ENCODE assay signal across 1 cellular context in the genomic region with DNA sequence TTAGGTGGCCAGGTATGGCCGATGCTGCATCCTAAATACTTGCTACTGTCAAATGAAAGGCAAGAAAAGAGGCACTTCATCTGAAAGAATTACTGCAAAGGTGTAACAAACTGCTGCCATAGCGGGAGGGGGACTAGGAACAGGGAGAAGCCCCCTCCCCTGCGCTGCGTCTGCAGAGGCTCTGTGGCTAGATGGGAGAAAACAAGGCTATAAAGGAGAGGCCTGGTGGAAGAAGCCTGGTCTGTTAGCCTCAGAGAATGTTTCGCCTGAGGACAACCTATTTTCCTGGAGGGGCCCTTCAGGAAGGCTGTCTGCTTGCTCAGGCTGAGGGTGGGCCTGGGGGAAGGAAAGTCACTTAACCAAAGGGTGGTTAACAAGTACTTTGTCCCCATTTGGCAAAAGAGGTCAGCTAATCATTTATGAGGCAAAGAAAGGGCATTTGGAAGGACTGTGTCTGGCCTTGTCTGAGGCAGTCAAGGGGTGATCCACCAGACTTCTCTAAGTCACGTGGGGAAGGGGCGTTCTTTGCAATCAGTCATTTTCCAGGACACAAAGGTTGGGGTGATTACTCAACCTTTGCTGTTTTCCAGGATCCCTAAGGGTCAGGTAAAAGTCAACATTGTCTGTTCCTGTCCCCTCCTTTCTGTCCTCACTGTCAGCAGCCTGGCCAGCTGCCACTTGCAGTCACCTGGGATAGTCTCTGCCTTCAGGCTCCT.
TF ChIP-seq lines count a peak whose summit lies in the region.

No MANE protein-coding gene starts in this region.

TF ChIP-seq in HepG2, 621 proteins besides CTCF, POLR2A, EP300 and RAD21 (continued from another document and continues in another):
- TF ChIP-seq, protein P1, sequence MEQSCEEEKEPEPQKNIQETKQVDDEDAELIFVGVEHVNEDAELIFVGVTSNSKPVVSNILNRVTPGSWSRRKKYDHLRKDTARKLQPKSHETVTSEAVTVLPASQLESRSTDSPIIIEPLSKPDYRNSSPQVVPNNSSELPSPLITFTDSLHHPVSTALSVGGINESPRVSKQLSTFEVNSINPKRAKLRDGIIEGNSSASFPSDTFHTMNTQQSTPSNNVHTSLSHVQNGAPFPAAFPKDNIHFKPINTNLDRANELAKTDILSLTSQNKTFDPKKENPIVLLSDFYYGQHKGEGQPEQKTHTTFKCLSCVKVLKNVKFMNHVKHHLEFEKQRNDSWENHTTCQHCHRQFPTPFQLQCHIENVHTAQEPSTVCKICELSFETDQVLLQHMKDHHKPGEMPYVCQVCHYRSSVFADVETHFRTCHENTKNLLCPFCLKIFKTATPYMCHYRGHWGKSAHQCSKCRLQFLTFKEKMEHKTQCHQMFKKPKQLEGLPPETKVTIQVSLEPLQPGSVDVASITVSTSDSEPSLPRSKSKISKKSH (CRISPR knock-in tag; IDR thresholded peaks at IDR 0.05; ENCODE audit: borderline replicate concordance), result no peak
- TF ChIP-seq NAIF1 (CRISPR knock-in tag; IDR thresholded peaks at IDR 0.05; ENCODE audit: borderline replicate concordance) (no peak), ZNF615 (CRISPR knock-in tag; IDR thresholded peaks at IDR 0.05; ENCODE audit: borderline replicate concordance) (no peak), ZNF777 (CRISPR knock-in tag; IDR thresholded peaks at IDR 0.05) (no peak), MAFK (conservative IDR thresholded peaks at IDR 0.05 in 1 of 2, IDR thresholded peaks at IDR 0.05 in 1 of 2; ENCODE audit: low read length in 2 of 2) (no peak), PHF8 (CRISPR knock-in tag; IDR thresholded peaks at IDR 0.05) (no peak), ETV6 (CRISPR knock-in tag; conservative IDR thresholded peaks at IDR 0.05) (no peak), RARA (CRISPR knock-in tag; IDR thresholded peaks at IDR 0.05) (peak; percentile 95), CHD4 (IDR thresholded peaks at IDR 0.05; ENCODE audit: borderline replicate concordance, low read length) (no peak), SNAI1 (CRISPR knock-in tag; IDR thresholded peaks at IDR 0.05; ENCODE audit: borderline replicate concordance) (no peak), IKZF4 (CRISPR knock-in tag; IDR thresholded peaks at IDR 0.05; ENCODE audit: borderline replicate concordance, low read depth, not compliant biosample characterization) (no peak), ELF4 (CRISPR knock-in tag; IDR thresholded peaks at IDR 0.05; ENCODE audit: borderline replicate concordance) (no peak), ZNF44 (CRISPR knock-in tag; IDR thresholded peaks at IDR 0.05) (no peak), SRSF4 (IDR thresholded peaks at IDR 0.05; ENCODE audit: low read depth, low read length, poor library complexity, severe bottlenecking) (no peak), ZNF510 (CRISPR knock-in tag; IDR thresholded peaks at IDR 0.05; ENCODE audit: low read depth) (no peak), ZNF839 (CRISPR knock-in tag; IDR thresholded peaks at IDR 0.05; ENCODE audit: borderline replicate concordance) (no peak), MLLT10 (CRISPR knock-in tag; IDR thresholded peaks at IDR 0.05) (no peak), RAD51 (IDR thresholded peaks at IDR 0.05; ENCODE audit: borderline replicate concordance) (no peak), GPN1 (CRISPR knock-in tag; IDR thresholded peaks at IDR 0.05; ENCODE audit: borderline replicate concordance) (no peak), ZNF619 (CRISPR knock-in tag; IDR thresholded peaks at IDR 0.05) (no peak), SP5 (CRISPR knock-in tag; IDR thresholded peaks at IDR 0.05; ENCODE audit: borderline replicate concordance, low read depth) (peak; percentile 68; the same call in 1 of the 2 replicates), SIX4 (CRISPR knock-in tag; IDR thresholded peaks at IDR 0.05) (no peak), SIX1 (CRISPR knock-in tag; IDR thresholded peaks at IDR 0.05; ENCODE audit: borderline replicate concordance) (no peak), SMARCE1 (IDR thresholded peaks at IDR 0.05; ENCODE audit: borderline replicate concordance) (no peak), HOXA7 (CRISPR knock-in tag; IDR thresholded peaks at IDR 0.05) (no peak), U2AF1 (optimal IDR thresholded peaks at IDR 0.05; ENCODE audit: low read depth, low read length) (no peak), BHLHE40 (IDR thresholded peaks at IDR 0.05; ENCODE audit: low read length) (no peak), ZSCAN30 (CRISPR knock-in tag; IDR thresholded peaks at IDR 0.05) (no peak), AHR (CRISPR knock-in tag; IDR thresholded peaks at IDR 0.05) (no peak), POGZ (CRISPR knock-in tag; IDR thresholded peaks at IDR 0.05) (peak; percentile 89), ZNF234 (CRISPR knock-in tag; conservative IDR thresholded peaks at IDR 0.05) (no peak), PAF1 (CRISPR knock-in tag; IDR thresholded peaks at IDR 0.05) (no peak), SRSF9 (IDR thresholded peaks at IDR 0.05; ENCODE audit: borderline replicate concordance, insufficient read depth, low read depth, low read length, poor library complexity, severe bottlenecking) (no peak), ZNF292 (CRISPR knock-in tag; IDR thresholded peaks at IDR 0.05; ENCODE audit: borderline replicate concordance, low read depth) (peak; percentile 82; the same call in 1 of the 2 replicates), PHF5A (CRISPR knock-in tag; IDR thresholded peaks at IDR 0.05; ENCODE audit: low read depth, unreplicated experiment) (no peak), ZNF260 (CRISPR knock-in tag; IDR thresholded peaks at IDR 0.05; ENCODE audit: borderline replicate concordance, low read depth) (no peak), ZNF7 (CRISPR knock-in tag; IDR thresholded peaks at IDR 0.05) (no peak), JUN (CRISPR knock-in tag; IDR thresholded peaks at IDR 0.05) (0 out of 2 replicates have a peak, but pooled peaks have one; percentile 20), SMARCC2 (IDR thresholded peaks at IDR 0.05) (no peak), ZNF878 (CRISPR knock-in tag; IDR thresholded peaks at IDR 0.05) (peak; percentile 46; the same call in 1 of the 2 replicates), ZNF550 (CRISPR knock-in tag; IDR thresholded peaks at IDR 0.05; ENCODE audit: borderline replicate concordance) (no peak), SP140L (CRISPR knock-in tag; IDR thresholded peaks at IDR 0.05; ENCODE audit: borderline replicate concordance) (no peak), FOXM1 (CRISPR knock-in tag; IDR thresholded peaks at IDR 0.05) (no peak)
- TF ChIP-seq, protein P2, sequence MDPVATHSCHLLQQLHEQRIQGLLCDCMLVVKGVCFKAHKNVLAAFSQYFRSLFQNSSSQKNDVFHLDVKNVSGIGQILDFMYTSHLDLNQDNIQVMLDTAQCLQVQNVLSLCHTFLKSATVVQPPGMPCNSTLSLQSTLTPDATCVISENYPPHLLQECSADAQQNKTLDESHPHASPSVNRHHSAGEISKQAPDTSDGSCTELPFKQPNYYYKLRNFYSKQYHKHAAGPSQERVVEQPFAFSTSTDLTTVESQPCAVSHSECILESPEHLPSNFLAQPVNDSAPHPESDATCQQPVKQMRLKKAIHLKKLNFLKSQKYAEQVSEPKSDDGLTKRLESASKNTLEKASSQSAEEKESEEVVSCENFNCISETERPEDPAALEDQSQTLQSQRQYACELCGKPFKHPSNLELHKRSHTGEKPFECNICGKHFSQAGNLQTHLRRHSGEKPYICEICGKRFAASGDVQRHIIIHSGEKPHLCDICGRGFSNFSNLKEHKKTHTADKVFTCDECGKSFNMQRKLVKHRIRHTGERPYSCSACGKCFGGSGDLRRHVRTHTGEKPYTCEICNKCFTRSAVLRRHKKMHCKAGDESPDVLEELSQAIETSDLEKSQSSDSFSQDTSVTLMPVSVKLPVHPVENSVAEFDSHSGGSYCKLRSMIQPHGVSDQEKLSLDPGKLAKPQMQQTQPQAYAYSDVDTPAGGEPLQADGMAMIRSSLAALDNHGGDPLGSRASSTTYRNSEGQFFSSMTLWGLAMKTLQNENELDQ (CRISPR knock-in tag; IDR thresholded peaks at IDR 0.05; ENCODE audit: borderline replicate concordance), result no peak
- TF ChIP-seq, protein P3, sequence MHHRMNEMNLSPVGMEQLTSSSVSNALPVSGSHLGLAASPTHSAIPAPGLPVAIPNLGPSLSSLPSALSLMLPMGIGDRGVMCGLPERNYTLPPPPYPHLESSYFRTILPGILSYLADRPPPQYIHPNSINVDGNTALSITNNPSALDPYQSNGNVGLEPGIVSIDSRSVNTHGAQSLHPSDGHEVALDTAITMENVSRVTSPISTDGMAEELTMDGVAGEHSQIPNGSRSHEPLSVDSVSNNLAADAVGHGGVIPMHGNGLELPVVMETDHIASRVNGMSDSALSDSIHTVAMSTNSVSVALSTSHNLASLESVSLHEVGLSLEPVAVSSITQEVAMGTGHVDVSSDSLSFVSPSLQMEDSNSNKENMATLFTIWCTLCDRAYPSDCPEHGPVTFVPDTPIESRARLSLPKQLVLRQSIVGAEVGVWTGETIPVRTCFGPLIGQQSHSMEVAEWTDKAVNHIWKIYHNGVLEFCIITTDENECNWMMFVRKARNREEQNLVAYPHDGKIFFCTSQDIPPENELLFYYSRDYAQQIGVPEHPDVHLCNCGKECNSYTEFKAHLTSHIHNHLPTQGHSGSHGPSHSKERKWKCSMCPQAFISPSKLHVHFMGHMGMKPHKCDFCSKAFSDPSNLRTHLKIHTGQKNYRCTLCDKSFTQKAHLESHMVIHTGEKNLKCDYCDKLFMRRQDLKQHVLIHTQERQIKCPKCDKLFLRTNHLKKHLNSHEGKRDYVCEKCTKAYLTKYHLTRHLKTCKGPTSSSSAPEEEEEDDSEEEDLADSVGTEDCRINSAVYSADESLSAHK (CRISPR knock-in tag; IDR thresholded peaks at IDR 0.05; ENCODE audit: borderline replicate concordance), result no peak
- TF ChIP-seq, protein P4, sequence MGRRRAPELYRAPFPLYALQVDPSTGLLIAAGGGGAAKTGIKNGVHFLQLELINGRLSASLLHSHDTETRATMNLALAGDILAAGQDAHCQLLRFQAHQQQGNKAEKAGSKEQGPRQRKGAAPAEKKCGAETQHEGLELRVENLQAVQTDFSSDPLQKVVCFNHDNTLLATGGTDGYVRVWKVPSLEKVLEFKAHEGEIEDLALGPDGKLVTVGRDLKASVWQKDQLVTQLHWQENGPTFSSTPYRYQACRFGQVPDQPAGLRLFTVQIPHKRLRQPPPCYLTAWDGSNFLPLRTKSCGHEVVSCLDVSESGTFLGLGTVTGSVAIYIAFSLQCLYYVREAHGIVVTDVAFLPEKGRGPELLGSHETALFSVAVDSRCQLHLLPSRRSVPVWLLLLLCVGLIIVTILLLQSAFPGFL (CRISPR knock-in tag; IDR thresholded peaks at IDR 0.05), result no peak
- TF ChIP-seq, protein P5, sequence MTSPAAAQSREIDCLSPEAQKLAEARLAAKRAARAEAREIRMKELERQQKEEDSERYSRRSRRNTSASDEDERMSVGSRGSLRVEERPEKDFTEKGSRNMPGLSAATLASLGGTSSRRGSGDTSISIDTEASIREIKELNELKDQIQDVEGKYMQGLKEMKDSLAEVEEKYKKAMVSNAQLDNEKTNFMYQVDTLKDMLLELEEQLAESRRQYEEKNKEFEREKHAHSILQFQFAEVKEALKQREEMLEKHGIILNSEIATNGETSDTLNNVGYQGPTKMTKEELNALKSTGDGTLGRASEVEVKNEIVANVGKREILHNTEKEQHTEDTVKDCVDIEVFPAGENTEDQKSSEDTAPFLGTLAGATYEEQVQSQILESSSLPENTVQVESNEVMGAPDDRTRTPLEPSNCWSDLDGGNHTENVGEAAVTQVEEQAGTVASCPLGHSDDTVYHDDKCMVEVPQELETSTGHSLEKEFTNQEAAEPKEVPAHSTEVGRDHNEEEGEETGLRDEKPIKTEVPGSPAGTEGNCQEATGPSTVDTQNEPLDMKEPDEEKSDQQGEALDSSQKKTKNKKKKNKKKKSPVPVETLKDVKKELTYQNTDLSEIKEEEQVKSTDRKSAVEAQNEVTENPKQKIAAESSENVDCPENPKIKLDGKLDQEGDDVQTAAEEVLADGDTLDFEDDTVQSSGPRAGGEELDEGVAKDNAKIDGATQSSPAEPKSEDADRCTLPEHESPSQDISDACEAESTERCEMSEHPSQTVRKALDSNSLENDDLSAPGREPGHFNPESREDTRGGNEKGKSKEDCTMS (CRISPR knock-in tag; conservative IDR thresholded peaks at IDR 0.05), result no peak
- TF ChIP-seq, protein P6, sequence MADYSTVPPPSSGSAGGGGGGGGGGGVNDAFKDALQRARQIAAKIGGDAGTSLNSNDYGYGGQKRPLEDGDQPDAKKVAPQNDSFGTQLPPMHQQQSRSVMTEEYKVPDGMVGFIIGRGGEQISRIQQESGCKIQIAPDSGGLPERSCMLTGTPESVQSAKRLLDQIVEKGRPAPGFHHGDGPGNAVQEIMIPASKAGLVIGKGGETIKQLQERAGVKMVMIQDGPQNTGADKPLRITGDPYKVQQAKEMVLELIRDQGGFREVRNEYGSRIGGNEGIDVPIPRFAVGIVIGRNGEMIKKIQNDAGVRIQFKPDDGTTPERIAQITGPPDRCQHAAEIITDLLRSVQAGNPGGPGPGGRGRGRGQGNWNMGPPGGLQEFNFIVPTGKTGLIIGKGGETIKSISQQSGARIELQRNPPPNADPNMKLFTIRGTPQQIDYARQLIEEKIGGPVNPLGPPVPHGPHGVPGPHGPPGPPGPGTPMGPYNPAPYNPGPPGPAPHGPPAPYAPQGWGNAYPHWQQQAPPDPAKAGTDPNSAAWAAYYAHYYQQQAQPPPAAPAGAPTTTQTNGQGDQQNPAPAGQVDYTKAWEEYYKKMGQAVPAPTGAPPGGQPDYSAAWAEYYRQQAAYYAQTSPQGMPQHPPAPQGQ (CRISPR knock-in tag; IDR thresholded peaks at IDR 0.05; ENCODE audit: borderline replicate concordance), result no peak
- TF ChIP-seq, protein P7, sequence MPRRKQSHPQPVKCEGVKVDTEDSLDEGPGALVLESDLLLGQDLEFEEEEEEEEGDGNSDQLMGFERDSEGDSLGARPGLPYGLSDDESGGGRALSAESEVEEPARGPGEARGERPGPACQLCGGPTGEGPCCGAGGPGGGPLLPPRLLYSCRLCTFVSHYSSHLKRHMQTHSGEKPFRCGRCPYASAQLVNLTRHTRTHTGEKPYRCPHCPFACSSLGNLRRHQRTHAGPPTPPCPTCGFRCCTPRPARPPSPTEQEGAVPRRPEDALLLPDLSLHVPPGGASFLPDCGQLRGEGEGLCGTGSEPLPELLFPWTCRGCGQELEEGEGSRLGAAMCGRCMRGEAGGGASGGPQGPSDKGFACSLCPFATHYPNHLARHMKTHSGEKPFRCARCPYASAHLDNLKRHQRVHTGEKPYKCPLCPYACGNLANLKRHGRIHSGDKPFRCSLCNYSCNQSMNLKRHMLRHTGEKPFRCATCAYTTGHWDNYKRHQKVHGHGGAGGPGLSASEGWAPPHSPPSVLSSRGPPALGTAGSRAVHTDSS (CRISPR knock-in tag; conservative IDR thresholded peaks at IDR 0.05), result no peak
- TF ChIP-seq, protein P8, sequence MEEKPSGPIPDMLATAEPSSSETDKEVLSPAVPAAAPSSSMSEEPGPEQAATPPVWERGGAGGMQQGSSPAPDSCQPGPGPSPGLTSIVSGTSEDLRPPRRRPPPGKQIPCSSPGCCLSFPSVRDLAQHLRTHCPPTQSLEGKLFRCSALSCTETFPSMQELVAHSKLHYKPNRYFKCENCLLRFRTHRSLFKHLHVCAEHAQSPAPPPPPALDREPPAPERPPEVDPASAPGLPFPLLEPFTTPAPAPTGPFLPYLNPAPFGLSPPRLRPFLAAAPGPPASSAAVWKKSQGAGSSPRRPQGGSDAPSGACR (CRISPR knock-in tag; IDR thresholded peaks at IDR 0.05), result no peak
- TF ChIP-seq, protein P9, sequence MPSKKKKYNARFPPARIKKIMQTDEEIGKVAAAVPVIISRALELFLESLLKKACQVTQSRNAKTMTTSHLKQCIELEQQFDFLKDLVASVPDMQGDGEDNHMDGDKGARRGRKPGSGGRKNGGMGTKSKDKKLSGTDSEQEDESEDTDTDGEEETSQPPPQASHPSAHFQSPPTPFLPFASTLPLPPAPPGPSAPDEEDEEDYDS (CRISPR knock-in tag; IDR thresholded peaks at IDR 0.05), result no peak
